Comparison of ENCODE assay signal across 26 cellular contexts in genomic region chr3:196444495-196444894, GRCh38.
"Had no signal": no experiment of that assay in that cellular context is flagged by ENCODE, and none has a peak within 500 bp of the region (broad histone marks: within the 10 kb centered on the region; RNA-seq: fewer than 3 reads in every experiment).

No MANE protein-coding gene starts in this region.

- DNase-seq: activated CD4-positive, alpha-beta T cell treated with anti-CD3 and anti-CD28 coated beads, Interleukin-2, amount 50 U/mL, for 4 hours; activated CD8-positive, alpha-beta memory T cell treated with anti-CD3 and anti-CD28 coated beads for 24 hours; activated CD8-positive, alpha-beta memory T cell treated with anti-CD3 and anti-CD28 coated beads, Interleukin-2, amount 50 U/mL, for 4 hours; activated T-cell treated with anti-CD3 and anti-CD28 coated beads, Interleukin-2, amount 50 U/mL, for 24 hours; adrenal gland; brain microvascular endothelial cell; caudate nucleus; dermis blood vessel endothelial cell; effector memory CD4-positive, alpha-beta T cell; gastrocnemius medialis; hippocampal formation; kidney glomerular epithelial cell; left lung; small intestine; stimulated activated CD4-positive, alpha-beta T cell treated with anti-CD3 and anti-CD28 coated beads, Interleukin-15, amount 100 ng/mL, for 24 hours; stimulated activated naive B cell treated with anti-CD40 and anti-IgM and Interleukin-4, amounts not matched to agents 10 μg/mL and 1 μg/mL and 100 μg/mL, for 72 hours; T1000; testis; trophoblast cell; uterus had no signal

- ATAC-seq: activated T-helper 17 cell treated with anti-CD3 and anti-CD28 coated beads, Interleukin-2, amount 50 U/mL, for 72 hours; esophagus mucosa; gastrocnemius medialis; left lung; natural killer cell treated with Interleukin-12 subunit alpha and Interleukin-12 subunit beta and Interleukin-15 and Interleukin-18, amount 100 ng/mL, for 72 hours; sciatic nerve; stimulated activated naive B cell treated with anti-CD40 and anti-IgM and Interleukin-4, amounts not matched to agents 10 μg/mL and 1 μg/mL and 100 μg/mL, for 72 hours had no signal

- H3K4me1 ChIP-seq: adrenal gland, ascending aorta, gastrocnemius medialis, left lung, testis, uterus had no signal

- H3K36me3 ChIP-seq: adrenal gland, brain microvascular endothelial cell, gastrocnemius medialis, left lung, uterus had no signal

- H3K27ac ChIP-seq: adrenal gland, ascending aorta, brain microvascular endothelial cell, gastrocnemius medialis, left lung, testis, uterus had no signal

- H3K27me3 ChIP-seq: adrenal gland, ascending aorta, brain microvascular endothelial cell, gastrocnemius medialis, left lung, testis, uterus had no signal

- H3K4me3 ChIP-seq: adrenal gland, ascending aorta, gastrocnemius medialis, left lung, lung, testis, uterus had no signal

- H3K9me3 ChIP-seq: adrenal gland, ascending aorta, gastrocnemius medialis, left lung, testis, uterus had no signal
